ENCODE assay signal across 8 cellular contexts in genomic region chr15:85382942-85383341, GRCh38. TPM values are rescaled to one million over a fixed set of nuclear protein-coding genes. Genes with fewer than 3 reads are reported as not detected.
DNase-seq lines count a peak whose midpoint lies in the region; ATAC-seq, FAIRE-seq and TF ChIP-seq lines count a peak whose summit lies in the region.

No MANE protein-coding gene starts in this region.

- H3K4me3 ChIP-seq in CD4-positive, CD25-positive, alpha-beta regulatory T cell (ENCODE audit: low read depth, low read length), result peak overlapping the region; percentile 89
- H3K4me3 ChIP-seq in HFF-Myc (replicated peaks; ENCODE audit: low read depth, low read length) (peak overlapping the region; percentile 57; the same call in 1 of the 2 replicates), astrocyte of the cerebellum (ENCODE audit: low read depth, low read length) (peak overlapping the region; percentile 66)
- H3K4me3 ChIP-seq in naive thymus-derived CD4-positive, alpha-beta T cell (ENCODE audit: low read length), result no peak overlapping the region

- CTCF ChIA-PET in naive thymus-derived CD4-positive, alpha-beta T cell (lab: Charles Lee), result no interaction called here

- H3K27ac ChIP-seq in CD4-positive, CD25-positive, alpha-beta regulatory T cell (ENCODE audit: insufficient read depth, low read length, poor library complexity, severe bottlenecking), result no peak overlapping the region
- H3K27ac ChIP-seq in naive thymus-derived CD4-positive, alpha-beta T cell (ENCODE audit: low read depth, low read length), result no peak overlapping the region

- no peak for DNase-seq in CD4-positive, CD25-positive, alpha-beta regulatory T cell
- DNase-seq in HFF-Myc (ENCODE audit: extremely low read depth, low read depth) (no peak), astrocyte of the cerebellum (ENCODE audit: low read depth) (no peak), RPMI8226 (no peak), H54 (ENCODE audit: insufficient read length, low spot score) (no peak)
- DNase-seq in naive thymus-derived CD4-positive, alpha-beta T cell, result no peak

- POLR2A ChIA-PET in naive thymus-derived CD4-positive, alpha-beta T cell (lab: Charles Lee), result interaction anchor here (1.3 kb wide), 1 partner anchor 29 kb away, joined by 4 read pairs; no protein-coding TSS in a partner anchor

- intact Hi-C loops in naive thymus-derived CD4-positive, alpha-beta T cell (cut with micrococcal nuclease), result loop anchor here (1.0 to 10.0 kb wide), 6 partner anchors 10 to 412 kb away; partner anchors contain the start of gene KLHL25 (in 1 of the 2)

- H3K9me3 ChIP-seq in CD4-positive, CD25-positive, alpha-beta regulatory T cell (ENCODE audit: control insufficient read depth in 2 of 2, low read length in 2 of 2), result no peaks in the 10 kb centered on the region
- no peaks in the 10 kb centered on the region for H3K9me3 ChIP-seq in naive thymus-derived CD4-positive, alpha-beta T cell (ENCODE audit: control insufficient read depth in 2 of 3, low read length in 3 of 3)

- H3K4me3 Mint-ChIP-seq in CD4-positive, CD25-positive, alpha-beta regulatory T cell, result peak overlapping the region; percentile 85 to 94 (median 90)
- H3K4me3 Mint-ChIP-seq in naive thymus-derived CD4-positive, alpha-beta T cell, result peak overlapping the region in 9 of 10 donors; percentile 76 to 92 (median 83)

- ATAC-seq in CD4-positive, CD25-positive, alpha-beta regulatory T cell (ENCODE audit: low read depth in 2 of 2), result no peak
- ATAC-seq in naive thymus-derived CD4-positive, alpha-beta T cell, result no peak
- no peak for ATAC-seq in HG03439 (IDR thresholded peaks at IDR 0.05; ENCODE audit: unreplicated experiment)
- no peak for ATAC-seq in HG03460 (IDR thresholded peaks at IDR 0.05; ENCODE audit: unreplicated experiment)

- TF ChIP-seq CTCF in HFF-Myc (IDR thresholded peaks at IDR 0.05; ENCODE audit: low read depth, low read length, missing control alignments) (no peak), astrocyte of the cerebellum (IDR thresholded peaks at IDR 0.05; ENCODE audit: low read depth, low read length, missing control alignments) (no peak)

- peaks cover 5% of the 10 kb centered on the region for H3K36me3 ChIP-seq in CD4-positive, CD25-positive, alpha-beta regulatory T cell (ENCODE audit: control insufficient read depth, insufficient read depth, low read length)
- H3K36me3 ChIP-seq in naive thymus-derived CD4-positive, alpha-beta T cell (ENCODE audit: control insufficient read depth in 2 of 3, insufficient read depth in 3 of 3, low read length in 3 of 3), result no peaks in the 10 kb centered on the region

- peaks cover 34 to 56% (median 55%) of the 10 kb centered on the region in 4 donors for H3K4me1 Mint-ChIP-seq in CD4-positive, CD25-positive, alpha-beta regulatory T cell
- peaks cover 39 to 67% (median 59%) of the 10 kb centered on the region in 7 donors for H3K4me1 Mint-ChIP-seq in naive thymus-derived CD4-positive, alpha-beta T cell

- peaks cover 9% of the 10 kb centered on the region for H3K27me3 Mint-ChIP-seq in CD4-positive, CD25-positive, alpha-beta regulatory T cell
- H3K27me3 Mint-ChIP-seq in naive thymus-derived CD4-positive, alpha-beta T cell, result no peaks in the 10 kb centered on the region

- H3K36me3 Mint-ChIP-seq in CD4-positive, CD25-positive, alpha-beta regulatory T cell, result peaks cover 5% of the 10 kb centered on the region
- H3K36me3 Mint-ChIP-seq in naive thymus-derived CD4-positive, alpha-beta T cell, result peaks cover 0 to 16% (median 0%) of the 10 kb centered on the region in 5 donors

- TF ChIP-seq POLR2A in H54 (IDR thresholded peaks at IDR 0.05; ENCODE audit: low read depth, low read length), result no peak

- in situ Hi-C loops in astrocyte of the cerebellum (cut with HindIII; ENCODE audit: low sequenced_read_pairs), result no loop called here

- H3K27ac Mint-ChIP-seq in CD4-positive, CD25-positive, alpha-beta regulatory T cell, result peak overlapping the region in 1 of 3 donors; percentile 67
- H3K27ac Mint-ChIP-seq in naive thymus-derived CD4-positive, alpha-beta T cell, result peak overlapping the region in 7 of 9 donors; percentile 27 to 80 (median 78)

- FAIRE-seq in H54 (lab: Jason Lieb, UNC), result no peak

- peaks cover 32% of the 10 kb centered on the region for H3K4me1 ChIP-seq in CD4-positive, CD25-positive, alpha-beta regulatory T cell (ENCODE audit: control insufficient read depth, insufficient read depth, low read length, poor library complexity, severe bottlenecking)
- H3K4me1 ChIP-seq in naive thymus-derived CD4-positive, alpha-beta T cell (ENCODE audit: control insufficient read depth in 2 of 2, insufficient read depth in 2 of 2, low read length in 2 of 2), result peaks cover 19 to 23% of the 10 kb centered on the region in 2 donors

- H3K9me3 Mint-ChIP-seq in CD4-positive, CD25-positive, alpha-beta regulatory T cell, result no peaks in the 10 kb centered on the region
- H3K9me3 Mint-ChIP-seq in naive thymus-derived CD4-positive, alpha-beta T cell, result no peaks in the 10 kb centered on the region

- H3K27me3 ChIP-seq in CD4-positive, CD25-positive, alpha-beta regulatory T cell (ENCODE audit: control insufficient read depth, insufficient read depth, low read length), result no peaks in the 10 kb centered on the region
- H3K27me3 ChIP-seq in naive thymus-derived CD4-positive, alpha-beta T cell (ENCODE audit: control insufficient read depth in 2 of 2, insufficient read depth in 2 of 2, low read length in 2 of 2), result no peaks in the 10 kb centered on the region

RNA-seq across cellular contexts. Expression of gene AKAP13, which starts 2.5 kb away (rescaled TPM):
- total RNA-seq in CD4-positive, CD25-positive, alpha-beta regulatory T cell, result 482 TPM
- polyA plus RNA-seq in CD4-positive, CD25-positive, alpha-beta regulatory T cell, result 100 to 1,000 TPM; 106 to 121 (median 109) TPM
- total RNA-seq in naive thymus-derived CD4-positive, alpha-beta T cell, result 100 to 1,000 TPM; 170 to 400 (median 241) TPM
- 100 to 1,000 TPM; 108 to 148 TPM for polyA plus RNA-seq in naive thymus-derived CD4-positive, alpha-beta T cell
